23 cellular contexts compared by ENCODE assay signal in the genomic region with DNA sequence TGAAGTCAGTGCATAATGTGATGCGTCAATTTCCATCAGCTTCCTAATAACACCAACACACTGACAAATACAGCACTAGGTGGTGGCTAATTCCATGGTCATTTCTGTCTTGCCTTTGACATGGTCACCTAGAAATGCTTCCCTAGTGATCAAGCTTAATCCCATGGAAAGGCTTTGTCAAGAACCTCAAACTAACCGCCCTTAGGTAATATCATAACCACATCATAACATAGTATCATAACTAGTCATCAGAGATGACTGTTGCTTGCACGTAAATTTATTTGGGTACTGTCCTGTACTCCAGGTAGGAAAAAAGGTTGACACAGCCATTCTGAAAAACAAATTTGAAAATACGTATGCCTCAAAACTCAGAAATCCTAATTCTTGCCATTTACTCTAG.
"Had no signal": no experiment of that assay in that cellular context is flagged by ENCODE, and none has a peak within 500 bp of the region (broad histone marks: within the 10 kb centered on the region; RNA-seq: fewer than 3 reads in every experiment).

No MANE protein-coding gene starts in this region.

- H3K27ac ChIP-seq: cardiac muscle cell, colonic mucosa, heart left ventricle, left ventricle myocardium inferior, spleen, testis, transverse colon had no signal

- DNase-seq: activated B cell treated with CpG ODN at 0.5 μM for 24 hours; activated naive CD4-positive, alpha-beta T cell; activated T-cell treated with anti-CD3 and anti-CD28 coated beads for 4 hours; activated T-cell treated with anti-CD3 and anti-CD28 coated beads, Interleukin-2, amount 50 U/mL, for 72 hours; cerebellar nuclear complex; colonic mucosa; effector CD8-positive, alpha-beta T cell; foreskin fibroblast; heart left ventricle; hypothalamus; kidney glomerular epithelial cell; left ventricle myocardium inferior; mucosa of descending colon; posterior cingulate gyrus; right cardiac atrium; spleen; stimulated activated naive CD4-positive, alpha-beta T cell treated with Interleukin-2 at 50 U/mL for 16 hours; testis; transverse colon had no signal

- H3K4me3 ChIP-seq: cardiac muscle cell, colonic mucosa, heart left ventricle, left ventricle myocardium inferior, lung, mucosa of descending colon, spleen, testis, transverse colon had no signal

- FAIRE-seq: endometrium had no signal

- ATAC-seq: activated naive CD4-positive, alpha-beta T cell treated with anti-CD3 and anti-CD28 coated beads, Interleukin-2, amount 50 U/mL, for 72 hours; activated T-cell treated with anti-CD3 and anti-CD28 coated beads, Interleukin-2, amount 50 U/mL, for 72 hours; heart left ventricle; mucosa of descending colon; right cardiac atrium had no signal
